Comparison of ENCODE assay signal across 29 cellular contexts in the genomic region with DNA sequence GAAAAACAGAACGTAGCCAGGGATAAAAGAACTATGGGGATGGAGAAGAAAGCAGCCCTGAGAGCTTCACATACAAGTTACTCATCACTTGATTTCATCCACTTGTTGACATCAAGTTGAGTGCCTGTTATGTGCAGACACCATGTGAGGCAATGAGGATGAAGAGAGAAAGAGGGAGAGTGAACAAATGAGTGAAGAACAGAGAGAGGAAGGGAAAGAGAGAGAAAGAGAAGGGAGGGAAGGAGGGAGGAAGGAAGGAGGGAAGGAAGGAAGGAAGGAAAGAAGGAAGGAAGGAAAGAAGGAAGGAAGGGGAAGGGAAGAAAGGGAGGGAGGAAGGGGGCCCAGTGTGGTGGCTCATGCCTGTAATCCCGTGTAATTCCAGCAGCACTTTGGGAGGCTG.
"Had no signal": no experiment of that assay in that cellular context is flagged by ENCODE, and none has a peak within 500 bp of the region (broad histone marks: within the 10 kb centered on the region; RNA-seq: fewer than 3 reads in every experiment).

No MANE protein-coding gene starts in this region.

- H3K4me1 Mint-ChIP-seq: nephron progenitor cell, neural crest cell had no signal

- H3K9me3 Mint-ChIP-seq: natural killer cell treated with Interleukin-12 subunit alpha and Interleukin-12 subunit beta and Interleukin-15 and Interleukin-18, amount 100 ng/mL, for 72 hours; neural crest cell; stimulated activated effector memory CD8-positive, alpha-beta T cell treated with anti-CD3 and anti-CD28 coated beads, Interleukin-12 subunit alpha, Interleukin-12 subunit beta, amount 100 ng/mL, for 72 hours; stimulated activated naive B cell treated with anti-CD40 and anti-IgM and Interleukin-4, amounts not matched to agents 10 μg/mL and 1 μg/mL and 100 μg/mL, for 72 hours; stimulated activated naive CD8-positive, alpha-beta T cell treated with anti-CD3 and anti-CD28 coated beads, Interleukin-15, Interleukin-2, amounts not matched to agents 100 ng/mL and 50 ng/mL, for 24 hours had no signal

- DNase-seq: nephron progenitor cell; nucleus accumbens; ovary; posterior cingulate gyrus; psoas muscle; right cardiac atrium; right lobe of liver; sigmoid colon; small intestine; stimulated activated CD4-positive, alpha-beta T cell treated with anti-CD3 and anti-CD28 coated beads, Interleukin-15, amount 100 ng/mL, for 24 hours; stimulated activated CD4-positive, alpha-beta T cell treated with anti-CD3 and anti-CD28 coated beads, Interleukin-2, amount 100 ng/mL, for 24 hours; stimulated activated CD4-positive, alpha-beta T cell treated with anti-CD3 and anti-CD28 coated beads, Interleukin-2, amount 100 ng/mL, for 48 hours; stimulated activated CD4-positive, alpha-beta T cell treated with anti-CD3 and anti-CD28 coated beads, Interleukin-4, amount 100 ng/mL, for 24 hours; stimulated activated naive B cell treated with anti-CD40 and anti-IgM and Interleukin-4, amounts not matched to agents 10 μg/mL and 1 μg/mL and 100 μg/mL, for 72 hours; stimulated activated naive CD4-positive, alpha-beta T cell treated with Interleukin-2 at 50 U/mL for 16 hours; stomach; thyroid gland; trophoblast cell; upper lobe of left lung had no signal

- ATAC-seq: natural killer cell treated with Interleukin-12 subunit alpha and Interleukin-12 subunit beta and Interleukin-15 and Interleukin-18, amount 100 ng/mL, for 72 hours; psoas muscle; right cardiac atrium; stimulated activated effector memory CD8-positive, alpha-beta T cell treated with anti-CD3 and anti-CD28 coated beads, Interleukin-12 subunit alpha, Interleukin-12 subunit beta, amount 100 ng/mL, for 72 hours; stimulated activated naive B cell treated with anti-CD40 and anti-IgM and Interleukin-4, amounts not matched to agents 10 μg/mL and 1 μg/mL and 100 μg/mL, for 72 hours had no signal

- H3K4me1 ChIP-seq: parathyroid adenoma, psoas muscle, sigmoid colon, stomach, thyroid gland, tibial nerve, upper lobe of left lung, vagina had no signal

- H3K4me3 ChIP-seq: ovary, psoas muscle, right lobe of liver, sigmoid colon, stomach, thoracic aorta, thyroid gland, tibial nerve, upper lobe of left lung, vagina had no signal

- H3K36me3 ChIP-seq: neutrophil, ovary, right lobe of liver, sigmoid colon, stomach, thoracic aorta, thyroid gland, tibial nerve, upper lobe of left lung, vagina had no signal

- H3K9me3 ChIP-seq: neutrophil, ovary, psoas muscle, right lobe of liver, sigmoid colon, stomach, thoracic aorta, thyroid gland, vagina had no signal

- H3K27ac Mint-ChIP-seq: natural killer cell treated with Interleukin-12 subunit alpha and Interleukin-12 subunit beta and Interleukin-15 and Interleukin-18, amount 100 ng/mL, for 72 hours; nephron progenitor cell; progenitor cell of endocrine pancreas; stimulated activated effector memory CD8-positive, alpha-beta T cell treated with anti-CD3 and anti-CD28 coated beads, Interleukin-12 subunit alpha, Interleukin-12 subunit beta, amount 100 ng/mL, for 72 hours; stimulated activated naive B cell treated with anti-CD40 and anti-IgM and Interleukin-4, amounts not matched to agents 10 μg/mL and 1 μg/mL and 100 μg/mL, for 72 hours; stimulated activated naive CD8-positive, alpha-beta T cell treated with anti-CD3 and anti-CD28 coated beads, Interleukin-15, Interleukin-2, amounts not matched to agents 100 ng/mL and 50 ng/mL, for 24 hours had no signal

- H3K36me3 Mint-ChIP-seq: natural killer cell treated with Interleukin-12 subunit alpha and Interleukin-12 subunit beta and Interleukin-15 and Interleukin-18, amount 100 ng/mL, for 72 hours; stimulated activated effector memory CD8-positive, alpha-beta T cell treated with anti-CD3 and anti-CD28 coated beads, Interleukin-12 subunit alpha, Interleukin-12 subunit beta, amount 100 ng/mL, for 72 hours had no signal

- H3K4me3 Mint-ChIP-seq: natural killer cell treated with Interleukin-12 subunit alpha and Interleukin-12 subunit beta and Interleukin-15 and Interleukin-18, amount 100 ng/mL, for 72 hours; nephron progenitor cell; neural crest cell; stimulated activated effector memory CD8-positive, alpha-beta T cell treated with anti-CD3 and anti-CD28 coated beads, Interleukin-12 subunit alpha, Interleukin-12 subunit beta, amount 100 ng/mL, for 72 hours; stimulated activated naive B cell treated with anti-CD40 and anti-IgM and Interleukin-4, amounts not matched to agents 10 μg/mL and 1 μg/mL and 100 μg/mL, for 72 hours; stimulated activated naive CD8-positive, alpha-beta T cell treated with anti-CD3 and anti-CD28 coated beads, Interleukin-15, Interleukin-2, amounts not matched to agents 100 ng/mL and 50 ng/mL, for 24 hours had no signal

- H3K27me3 ChIP-seq: neutrophil, ovary, right lobe of liver, sigmoid colon, stomach, thyroid gland, tibial nerve, upper lobe of left lung, vagina had no signal

- H3K27ac ChIP-seq: neutrophil, ovary, parathyroid adenoma, psoas muscle, sigmoid colon, stomach, thoracic aorta, thyroid gland, tibial nerve, upper lobe of left lung, vagina had no signal

- H3K27me3 Mint-ChIP-seq: stimulated activated naive B cell treated with anti-CD40 and anti-IgM and Interleukin-4, amounts not matched to agents 10 μg/mL and 1 μg/mL and 100 μg/mL, for 72 hours had no signal
